ENCODE assay signal across 11 cellular contexts in genomic region chr12:109840349-109841073, GRCh38. TPM values are rescaled to one million over a fixed set of nuclear protein-coding genes. Genes with fewer than 3 reads are reported as not detected.
DNase-seq lines count a peak whose midpoint lies in the region; ATAC-seq and TF ChIP-seq lines count a peak whose summit lies in the region.
"Had no signal": no experiment of that assay in that cellular context is flagged by ENCODE, and none has a peak within 500 bp of the region (broad histone marks: within the 10 kb centered on the region; RNA-seq: fewer than 3 reads in every experiment).

No MANE protein-coding gene starts in this region.

- no peak overlapping the region for H3K4me3 ChIP-seq in left lung
- H3K4me3 ChIP-seq: SJSA1 had no signal

- intact Hi-C loops in left lung (cut with DNase I) = no loop called here

- peaks cover 4 to 7% of the 10 kb centered on the region in 2 donors for H3K4me1 ChIP-seq in left lung

- ATAC-seq in left lung = peak; percentile 28
- ATAC-seq in HG03039 (IDR thresholded peaks at IDR 0.05; ENCODE audit: unreplicated experiment) = no peak

- peak; percentile 85 for DNase-seq in COLO829 (ENCODE audit: low spot score)
- peak; percentile 55 for DNase-seq in LoVo (ENCODE audit: low spot score)
- peak; percentile 19 for DNase-seq in RPMI7951 (ENCODE audit: low read depth)
- no peak for DNase-seq in left lung
- no peak for DNase-seq in ecto neural progenitor cell (ENCODE audit: low spot score)
- no peak for DNase-seq in activated CD8-positive, alpha-beta memory T cell treated with anti-CD3 and anti-CD28 coated beads, Interleukin-2, amount 50 U/mL, for 4 hours
- DNase-seq in activated gamma-delta T cell treated with Interleukin-2 at 50 U/mL for 16 hours = no peak
- DNase-seq: activated CD4-positive, alpha-beta T cell treated with anti-CD3 and anti-CD28 coated beads for 48 hours; activated gamma-delta T cell had no signal

- no peaks in the 10 kb centered on the region for H3K36me3 ChIP-seq in left lung
- H3K36me3 ChIP-seq: SJSA1 had no signal

- H3K27ac ChIP-seq in left lung = no peak overlapping the region
- H3K27ac ChIP-seq: SJSA1 had no signal

- no peak for TF ChIP-seq CTCF in left lung (IDR thresholded peaks at IDR 0.05)

- H3K9me3 ChIP-seq in left lung = no peaks in the 10 kb centered on the region
- H3K9me3 ChIP-seq: SJSA1 had no signal

- H3K27me3 ChIP-seq in left lung = no peaks in the 10 kb centered on the region
- H3K27me3 ChIP-seq: SJSA1 had no signal

RNA-seq across cellular contexts. Expression of gene TRPV4, which starts 7.3 kb away (rescaled TPM):
- total RNA-seq in RPMI7951 (2014; rRNA removed; shearing (Covaris generic)) = 0.68 and 0.96 TPM in 2 replicates
- total RNA-seq in left lung = 1 to 10 TPM; 2.2 to 3.2 TPM

RNA-seq across cellular contexts. Expression of gene GLTP, which starts 39.8 kb away (rescaled TPM):
- 35.7 and 36.8 TPM in 2 replicates for total RNA-seq in RPMI7951 (2014; rRNA removed; shearing (Covaris generic))
- total RNA-seq in left lung = 10 to 100 TPM; 37.1 to 43.3 TPM

RNA-seq across cellular contexts. Expression of gene TCHP, which starts 59.6 kb away (rescaled TPM):
- total RNA-seq in RPMI7951 (2014; rRNA removed; shearing (Covaris generic)) = 9.4 and 10.2 TPM in 2 replicates
- 10 to 100 TPM; 15.4 to 15.6 TPM for total RNA-seq in left lung

Comparison
In these comparisons a context has a peak if more than half of its experiments do, and no peak if none do; other contexts are left out.
1. DNase-seq: peak in COLO829 (single experiment), LoVo (single experiment) and RPMI7951 (single experiment); none in left lung (0 of 2), ecto neural progenitor cell (single experiment), activated CD8-positive, alpha-beta memory T cell treated with anti-CD3 and anti-CD28 coated beads, Interleukin-2, amount 50 U/mL, for 4 hours (single experiment) and activated gamma-delta T cell treated with Interleukin-2 at 50 U/mL for 16 hours (single experiment).